11 cellular contexts compared by ENCODE assay signal in genomic region chr17:41928693-41929251, GRCh38. TPM values are rescaled to one million over a fixed set of nuclear protein-coding genes. Genes with fewer than 3 reads are reported as not detected.
DNase-seq lines count a peak whose midpoint lies in the region; ATAC-seq, FAIRE-seq and TF ChIP-seq lines count a peak whose summit lies in the region.
"Had no signal": no experiment of that assay in that cellular context is flagged by ENCODE, and none has a peak within 500 bp of the region (broad histone marks: within the 10 kb centered on the region; RNA-seq: fewer than 3 reads in every experiment).

No MANE protein-coding gene starts in this region.

- H3K36me3 ChIP-seq in CD8-positive, alpha-beta memory T cell (ENCODE audit: insufficient read depth, low read length) = no peaks in the 10 kb centered on the region
- H3K36me3 ChIP-seq in fibroblast of lung (ENCODE audit: control insufficient read depth, insufficient read depth, low read length) = no peaks in the 10 kb centered on the region

- H3K27ac Mint-ChIP-seq in CD8-positive, alpha-beta memory T cell = peak overlapping the region; percentile 90 to 100 (median 97)
- peak overlapping the region in 1 of 2 donors; percentile 94 for H3K27ac Mint-ChIP-seq in T-cell

- POLR2A ChIA-PET in A549 (lab: Yijun Ruan, JAX) = interaction anchor here (1.0 to 2.0 kb wide), 2 partner anchors 10 to 90 kb away, joined by 7 to 10 read pairs; partner anchors contain the start of gene ACLY
- POLR2A ChIA-PET in CD8-positive, alpha-beta memory T cell (lab: Charles Lee) = interaction anchor here (0.6 to 1.3 kb wide), 2 partner anchors 9 to 64 kb away, joined by 3 read pairs; partner anchors contain the start of gene KLHL11
- POLR2A ChIA-PET in T-cell (lab: Charles Lee) = interaction anchor here (0.5 to 0.6 kb wide), 4 partner anchors 34 to 1314 kb away, joined by 3 to 5 read pairs (median 4); partner anchors contain the start of gene CNP (in 1 of the 2)

- peaks cover 19 to 26% (median 24%) of the 10 kb centered on the region in 3 donors for H3K4me1 Mint-ChIP-seq in CD8-positive, alpha-beta memory T cell
- H3K4me1 Mint-ChIP-seq in T-cell = peaks cover 22 to 28% (median 28%) of the 10 kb centered on the region in 3 donors

- no peaks in the 10 kb centered on the region for H3K27me3 ChIP-seq in CD8-positive, alpha-beta memory T cell (ENCODE audit: insufficient read depth, low read length, poor library complexity, severe bottlenecking)
- H3K27me3 ChIP-seq in fibroblast of lung (ENCODE audit: control insufficient read depth, insufficient read depth, low read length) = no peaks in the 10 kb centered on the region

- no peak overlapping the region for H3K9ac ChIP-seq in fibroblast of lung (ENCODE audit: insufficient read depth, low read length)

- peaks cover 0 to 8% of the 10 kb centered on the region in 2 donors for H3K27me3 Mint-ChIP-seq in CD8-positive, alpha-beta memory T cell
- no peaks in the 10 kb centered on the region for H3K27me3 Mint-ChIP-seq in T-cell

- no peak for ATAC-seq in A549
- no peak for ATAC-seq in T-cell (replicated peaks in 1 of 4)
- ATAC-seq in HG03280 (IDR thresholded peaks at IDR 0.05; ENCODE audit: unreplicated experiment) = no peak
- ATAC-seq in GM18867 (IDR thresholded peaks at IDR 0.05; ENCODE audit: unreplicated experiment) = no peak
- ATAC-seq in HG02678 (IDR thresholded peaks at IDR 0.05; ENCODE audit: unreplicated experiment) = no peak

- H3K27ac ChIP-seq in A549 = peak overlapping the region; percentile 76 to 89
- peak overlapping the region; percentile 90 for H3K27ac ChIP-seq in CD8-positive, alpha-beta memory T cell (ENCODE audit: low read depth, low read length)
- no peak overlapping the region for H3K27ac ChIP-seq in fibroblast of lung (ENCODE audit: insufficient read depth, low read length)

- CTCF ChIA-PET in A549 (lab: Yijun Ruan, JAX) (interaction anchor here (0.6 to 12.8 kb wide), 4 partner anchors 10 to 1656 kb away, joined by 4 to 122 read pairs (median 16); partner anchors contain the start of genes ACLY and CNP), T-cell (lab: Charles Lee) (interaction anchor here (0.5 to 1.4 kb wide), 3 partner anchors 89 to 266 kb away, joined by 3 to 5 read pairs (median 4); no protein-coding TSS in a partner anchor)
- CTCF ChIA-PET in CD8-positive, alpha-beta memory T cell (lab: Charles Lee) = interaction anchor here (1.0 to 1.5 kb wide), 2 partner anchors 10 to 87 kb away, joined by 3 to 4 read pairs; no protein-coding TSS in a partner anchor

- H3K4me3 Mint-ChIP-seq in CD8-positive, alpha-beta memory T cell = peak overlapping the region; percentile 56 to 94 (median 90)
- peak overlapping the region; percentile 85 to 100 (median 95) for H3K4me3 Mint-ChIP-seq in T-cell

- no peaks in the 10 kb centered on the region for H3K9me3 Mint-ChIP-seq in CD8-positive, alpha-beta memory T cell
- no peaks in the 10 kb centered on the region for H3K9me3 Mint-ChIP-seq in T-cell

- no peaks in the 10 kb centered on the region for H4K20me1 ChIP-seq in fibroblast of lung (ENCODE audit: control insufficient read depth, extremely low read depth, insufficient read depth, low read length)

- H3K36me3 Mint-ChIP-seq in CD8-positive, alpha-beta memory T cell = peaks cover 0 to 5% (median 0%) of the 10 kb centered on the region in 3 donors
- H3K36me3 Mint-ChIP-seq in T-cell = no peaks in the 10 kb centered on the region

- 84% methylated on average over 6 of the region's 6 CpGs for WGBS in A549 (ENCODE audit: missing lambda C conversion rate)

- no peak for FAIRE-seq in A549 (lab: Jason Lieb, UNC)
- FAIRE-seq in urothelium cell line (lab: Jason Lieb, UNC) = no peak

- peak overlapping the region; percentile 42 for H2AFZ ChIP-seq in fibroblast of lung (ENCODE audit: low read length)

- H3K79me2 ChIP-seq in fibroblast of lung (ENCODE audit: control insufficient read depth, insufficient read depth, low read length) = no peaks in the 10 kb centered on the region

- no peak for TF ChIP-seq RAD21 in A549 (conservative IDR thresholded peaks at IDR 0.05 in 1 of 2, IDR thresholded peaks at IDR 0.05 in 1 of 2)

- H3K9me3 ChIP-seq in A549 = no peaks in the 10 kb centered on the region
- H3K9me3 ChIP-seq in CD8-positive, alpha-beta memory T cell (ENCODE audit: low read length) = no peaks in the 10 kb centered on the region
- no peaks in the 10 kb centered on the region for H3K9me3 ChIP-seq in fibroblast of lung (ENCODE audit: control insufficient read depth, insufficient read depth, low read depth, low read length)

- H3K4me1 ChIP-seq in A549 (peaks cover 35% of the 10 kb centered on the region), fibroblast of lung (ENCODE audit: control insufficient read depth, extremely low read depth, insufficient read depth, low read length) (peaks cover 6% of the 10 kb centered on the region)
- peaks cover 20% of the 10 kb centered on the region for H3K4me1 ChIP-seq in CD8-positive, alpha-beta memory T cell (ENCODE audit: insufficient read depth, low read length)

- TF ChIP-seq CTCF in A549 (IDR thresholded peaks at IDR 0.05) (no peak), fibroblast of lung (conservative IDR thresholded peaks at IDR 0.05 in 1 of 2, IDR thresholded peaks at IDR 0.05 in 1 of 2; ENCODE audit: low read depth in 1 of 2, low read length in 2 of 2) (no peak)

- H3K4me3 ChIP-seq in A549 (no peak overlapping the region), fibroblast of lung (replicated peaks in 1 of 4; ENCODE audit: control extremely low read depth in 1 of 4, insufficient read depth in 1 of 4, low read depth in 3 of 4, low read length in 4 of 4) (no peak overlapping the region)
- H3K4me3 ChIP-seq in CD8-positive, alpha-beta memory T cell (ENCODE audit: low read length) = no peak overlapping the region

- TF ChIP-seq EP300 in A549 (IDR thresholded peaks at IDR 0.05) = no peak

- no peak for TF ChIP-seq POLR2A in A549 (IDR thresholded peaks at IDR 0.05; ENCODE audit: low read length)

- H3K4me2 ChIP-seq in A549 (peak overlapping the region; percentile 81), fibroblast of lung (ENCODE audit: extremely low read depth, insufficient read depth, low read length) (no peak overlapping the region)

- DNase-seq in A549 (ENCODE audit: low read depth in 1 of 2, low spot score in 1 of 2) (no peak), T-cell (no peak), fibroblast of lung (ENCODE audit: low read depth in 2 of 2) (no peak), urothelium cell line (ENCODE audit: low spot score) (no peak)
- no peak for DNase-seq in CD8-positive, alpha-beta memory T cell
- DNase-seq: activated effector memory CD4-positive, alpha-beta T cell treated with anti-CD3 and anti-CD28 coated beads, Interleukin-2, amount 50 U/mL, for 16 hours; COR-L47; H7 had no signal

TF ChIP-seq in A549, 52 proteins besides CTCF, POLR2A, EP300 and RAD21 (continues in another document):
- TF ChIP-seq TFCP2L1 (CRISPR knock-in tag; IDR thresholded peaks at IDR 0.05) (no peak), SREBF2 (IDR thresholded peaks at IDR 0.05) (no peak), CHD4 (IDR thresholded peaks at IDR 0.05; ENCODE audit: borderline replicate concordance) (no peak), NFE2L2 (conservative IDR thresholded peaks at IDR 0.05; ENCODE audit: low read length) (no peak), HOXB5 (CRISPR knock-in tag; IDR thresholded peaks at IDR 0.05) (no peak)
- TF ChIP-seq, protein P1, sequence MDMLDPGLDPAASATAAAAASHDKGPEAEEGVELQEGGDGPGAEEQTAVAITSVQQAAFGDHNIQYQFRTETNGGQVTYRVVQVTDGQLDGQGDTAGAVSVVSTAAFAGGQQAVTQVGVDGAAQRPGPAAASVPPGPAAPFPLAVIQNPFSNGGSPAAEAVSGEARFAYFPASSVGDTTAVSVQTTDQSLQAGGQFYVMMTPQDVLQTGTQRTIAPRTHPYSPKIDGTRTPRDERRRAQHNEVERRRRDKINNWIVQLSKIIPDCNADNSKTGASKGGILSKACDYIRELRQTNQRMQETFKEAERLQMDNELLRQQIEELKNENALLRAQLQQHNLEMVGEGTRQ (IDR thresholded peaks at IDR 0.05) = no peak

RNA-seq across cellular contexts. Expression of gene ODAD4, which starts 1.6 kb away (rescaled TPM):
- polyA plus RNA-seq in A549 (2011; rRNA removed) (2.0 and 2.3 TPM in 2 replicates), A549 (2017; fragmentation: RNase III; extraction: RNeasy Plus Mini Kit Qiagen cat#74134 plus additional on column Dnase treatment) (2.2 to 2.5 TPM (median 2.3 TPM) in 3 replicates), fibroblast of lung (0.36 and 0.50 TPM in 2 replicates)
- 0.47 and 0.56 TPM in 2 replicates for polyA plus RNA-seq in A549 (2012; cell fraction: cytosol; rRNA removed)
- polyA plus RNA-seq in A549 (2012; cell fraction: nucleus; rRNA removed) = 0.64 and 0.80 TPM in 2 replicates
- 2.8 TPM in 2 replicates for polyA minus RNA-seq in A549 (2011; rRNA and poly(A)+ RNA removed)
- under 1 TPM; 0.53 to 0.57 TPM for total RNA-seq in CD8-positive, alpha-beta memory T cell
- 0.10 TPM for polyA plus RNA-seq in CD8-positive, alpha-beta memory T cell
- total RNA-seq in T-cell (1 to 10 TPM in 1 of 5 donors, under 1 TPM in 3, not detected in 1; 0.22 to 2.0 (median 0.39) TPM), fibroblast of lung (0.99 and 1.3 TPM in 2 replicates)
- polyA plus RNA-seq in fibroblast of lung (2012) = 0.50 and 0.80 TPM in 2 replicates
- polyA minus RNA-seq in fibroblast of lung (ENCODE audit: low replicate concordance) = not detected in 2 replicates

RNA-seq across cellular contexts. Expression of gene ACLY, which starts 10.0 kb away (rescaled TPM):
- 367 and 376 TPM in 2 replicates for polyA plus RNA-seq in A549 (2011; rRNA removed)
- 262 and 313 TPM in 2 replicates for polyA plus RNA-seq in A549 (2012; cell fraction: cytosol; rRNA removed)
- 414 and 459 TPM in 2 replicates for polyA plus RNA-seq in A549 (2012; cell fraction: nucleus; rRNA removed)
- 337 to 355 TPM (median 344 TPM) in 3 replicates for polyA plus RNA-seq in A549 (2017; fragmentation: RNase III; extraction: RNeasy Plus Mini Kit Qiagen cat#74134 plus additional on column Dnase treatment)
- polyA minus RNA-seq in A549 (2011; rRNA and poly(A)+ RNA removed) = 672 and 786 TPM in 2 replicates
- total RNA-seq in CD8-positive, alpha-beta memory T cell = 100 to 1,000 TPM; 188 to 189 TPM
- polyA plus RNA-seq in CD8-positive, alpha-beta memory T cell = 70.6 TPM
- 100 to 1,000 TPM in 1 of 5 donors, 10 to 100 TPM in 4; 69.1 to 101 (median 96.3) TPM for total RNA-seq in T-cell
- 108 and 312 TPM in 2 replicates for total RNA-seq in fibroblast of lung
- polyA plus RNA-seq in fibroblast of lung = 225 and 241 TPM in 2 replicates
- 183 and 200 TPM in 2 replicates for polyA plus RNA-seq in fibroblast of lung (2012)
- 503 and 557 TPM in 2 replicates for polyA minus RNA-seq in fibroblast of lung (ENCODE audit: low replicate concordance)

RNA-seq across cellular contexts. Expression of gene CNP, which starts 37.8 kb away (rescaled TPM):
- polyA plus RNA-seq in A549 (2011; rRNA removed) = 38.6 and 49.8 TPM in 2 replicates
- 42.8 and 51.2 TPM in 2 replicates for polyA plus RNA-seq in A549 (2012; cell fraction: cytosol; rRNA removed)
- 57.8 and 66.7 TPM in 2 replicates for polyA plus RNA-seq in A549 (2012; cell fraction: nucleus; rRNA removed)
- polyA plus RNA-seq in A549 (2017; fragmentation: RNase III; extraction: RNeasy Plus Mini Kit Qiagen cat#74134 plus additional on column Dnase treatment) = 113 to 118 TPM (median 116 TPM) in 3 replicates
- 133 and 161 TPM in 2 replicates for polyA minus RNA-seq in A549 (2011; rRNA and poly(A)+ RNA removed)
- total RNA-seq in CD8-positive, alpha-beta memory T cell = 10 to 100 TPM; 70.3 to 71.6 TPM
- 35.3 TPM for polyA plus RNA-seq in CD8-positive, alpha-beta memory T cell
- 10 to 100 TPM; 24.4 to 36.2 (median 34.3) TPM for total RNA-seq in T-cell
- 50.6 and 60.4 TPM in 2 replicates for total RNA-seq in fibroblast of lung
- 57.7 and 59.9 TPM in 2 replicates for polyA plus RNA-seq in fibroblast of lung
- polyA plus RNA-seq in fibroblast of lung (2012) = 84.1 and 95.5 TPM in 2 replicates
- 390 and 485 TPM in 2 replicates for polyA minus RNA-seq in fibroblast of lung (ENCODE audit: low replicate concordance)
